16 cellular contexts compared by ENCODE assay signal in genomic region chr1:24903011-24903461, GRCh38. TPM values are rescaled to one million over a fixed set of nuclear protein-coding genes. Genes with fewer than 3 reads are reported as not detected.
DNase-seq lines count a peak whose midpoint lies in the region; ATAC-seq and TF ChIP-seq lines count a peak whose summit lies in the region.
"Had no signal": no experiment of that assay in that cellular context is flagged by ENCODE, and none has a peak within 500 bp of the region (broad histone marks: within the 10 kb centered on the region; RNA-seq: fewer than 3 reads in every experiment).

No MANE protein-coding gene starts in this region.

- H3K4me1 Mint-ChIP-seq in CD8-positive, alpha-beta memory T cell: peaks cover 47 to 91% (median 59%) of the 10 kb centered on the region in 3 donors
- H3K4me1 Mint-ChIP-seq in activated naive CD4-positive, alpha-beta T cell treated with anti-CD3 and anti-CD28 coated beads, Interleukin-2, amount 10 ng/mL, durations not matched to agents 7 days and 5 days: peaks cover 12% of the 10 kb centered on the region
- H3K4me1 Mint-ChIP-seq in naive thymus-derived CD4-positive, alpha-beta T cell: peaks cover 8 to 43% (median 25%) of the 10 kb centered on the region in 7 donors

- no peak for TF ChIP-seq POLR2A in prostate gland (IDR thresholded peaks at IDR 0.05)

- H3K27ac Mint-ChIP-seq in CD8-positive, alpha-beta memory T cell: peak overlapping the region in 7 of 8 donors; percentile 38 to 77 (median 69)
- no peak overlapping the region for H3K27ac Mint-ChIP-seq in activated naive CD4-positive, alpha-beta T cell treated with anti-CD3 and anti-CD28 coated beads, Interleukin-2, amount 10 ng/mL, durations not matched to agents 7 days and 5 days
- H3K27ac Mint-ChIP-seq in naive thymus-derived CD4-positive, alpha-beta T cell: peak overlapping the region in 2 of 9 donors; percentile 8 to 10
- H3K27ac Mint-ChIP-seq: activated CD4-positive, alpha-beta T cell treated with anti-CD3 and anti-CD28 coated beads, Interleukin-2, amount 10 ng/mL, durations not matched to agents 7 days and 5 days; activated naive CD4-positive, alpha-beta T cell treated with anti-CD3 and anti-CD28 coated beads, Interleukin-2, amount 50 U/mL, for 24 hours; H9 had no signal

- H3K27me3 ChIP-seq in CD8-positive, alpha-beta memory T cell (ENCODE audit: insufficient read depth, low read length, poor library complexity, severe bottlenecking): no peaks in the 10 kb centered on the region
- H3K27me3 ChIP-seq in naive thymus-derived CD4-positive, alpha-beta T cell (ENCODE audit: control insufficient read depth in 2 of 2, insufficient read depth in 2 of 2, low read length in 2 of 2): no peaks in the 10 kb centered on the region
- no peaks in the 10 kb centered on the region for H3K27me3 ChIP-seq in prostate gland (replicated peaks; ENCODE audit: insufficient read depth)

- H3K4me3 Mint-ChIP-seq in CD8-positive, alpha-beta memory T cell: peak overlapping the region in 1 of 7 donors; percentile 56
- H3K4me3 Mint-ChIP-seq in activated naive CD4-positive, alpha-beta T cell treated with anti-CD3 and anti-CD28 coated beads, Interleukin-2, amount 10 ng/mL, durations not matched to agents 7 days and 5 days: no peak overlapping the region
- H3K4me3 Mint-ChIP-seq in naive thymus-derived CD4-positive, alpha-beta T cell: no peak overlapping the region
- H3K4me3 Mint-ChIP-seq: activated CD4-positive, alpha-beta T cell treated with anti-CD3 and anti-CD28 coated beads, Interleukin-2, amount 10 ng/mL, durations not matched to agents 7 days and 5 days; activated naive CD4-positive, alpha-beta T cell treated with anti-CD3 and anti-CD28 coated beads, Interleukin-2, amount 50 U/mL, for 24 hours; H9 had no signal

- no peaks in the 10 kb centered on the region for H3K9me3 ChIP-seq in CD8-positive, alpha-beta memory T cell (ENCODE audit: low read length)
- no peaks in the 10 kb centered on the region for H3K9me3 ChIP-seq in naive thymus-derived CD4-positive, alpha-beta T cell (ENCODE audit: control insufficient read depth in 2 of 3, low read length in 3 of 3)
- H3K9me3 ChIP-seq in prostate gland: no peaks in the 10 kb centered on the region
- H3K9me3 ChIP-seq: breast epithelium had no signal

- intact Hi-C loops in naive thymus-derived CD4-positive, alpha-beta T cell (cut with micrococcal nuclease): no loop called here
- intact Hi-C loops in prostate gland (cut with DNase I): no loop called here

- ATAC-seq in naive thymus-derived CD4-positive, alpha-beta T cell: no peak

- 85% methylated on average over 8 of the region's 10 CpGs for WGBS in prostate gland

- DNase-seq in AG20443 (ENCODE audit: low spot score): peak; percentile 6
- no peak for DNase-seq in CD8-positive, alpha-beta memory T cell
- peak; percentile 20 for DNase-seq in activated naive CD4-positive, alpha-beta T cell treated with anti-CD3 and anti-CD28 coated beads, Interleukin-2, amount 10 ng/mL, durations not matched to agents 7 days and 5 days
- peak in 1 of 9 donors; percentile 20 for DNase-seq in naive thymus-derived CD4-positive, alpha-beta T cell
- no peak for DNase-seq in RPMI8226
- no peak for DNase-seq in nucleus accumbens (lab: John Stamatoyannopoulos, UW)
- no peak for DNase-seq in prostate gland (ENCODE audit: low spot score)
- DNase-seq: activated CD4-positive, alpha-beta T cell treated with anti-CD3 and anti-CD28 coated beads, Interleukin-2, amount 10 ng/mL, durations not matched to agents 7 days and 5 days; DMS 273 treated with DMSO at 0.1 percent for 48 hours; H9; NCI-H345; occipital lobe; Right ventricle myocardium superior; T-helper 9 cell had no signal

- no peak overlapping the region for H3K27ac ChIP-seq in CD8-positive, alpha-beta memory T cell (ENCODE audit: low read depth, low read length)
- H3K27ac ChIP-seq in naive thymus-derived CD4-positive, alpha-beta T cell (ENCODE audit: low read depth, low read length): peak overlapping the region; percentile 17
- H3K27ac ChIP-seq in prostate gland: no peak overlapping the region
- H3K27ac ChIP-seq: breast epithelium had no signal

- peaks cover 7 to 84% (median 12%) of the 10 kb centered on the region in 3 donors for H3K36me3 Mint-ChIP-seq in CD8-positive, alpha-beta memory T cell
- H3K36me3 Mint-ChIP-seq in activated naive CD4-positive, alpha-beta T cell treated with anti-CD3 and anti-CD28 coated beads, Interleukin-2, amount 10 ng/mL, durations not matched to agents 7 days and 5 days: peaks cover 50% of the 10 kb centered on the region
- H3K36me3 Mint-ChIP-seq in naive thymus-derived CD4-positive, alpha-beta T cell: peaks cover 0 to 32% (median 14%) of the 10 kb centered on the region in 5 donors
- H3K36me3 Mint-ChIP-seq: activated naive CD4-positive, alpha-beta T cell treated with anti-CD3 and anti-CD28 coated beads, Interleukin-2, amount 50 U/mL, for 24 hours had no signal

- H3K4me3 ChIP-seq in CD8-positive, alpha-beta memory T cell (ENCODE audit: low read length): no peak overlapping the region
- H3K4me3 ChIP-seq in naive thymus-derived CD4-positive, alpha-beta T cell (ENCODE audit: low read length): no peak overlapping the region
- no peak overlapping the region for H3K4me3 ChIP-seq in prostate gland
- H3K4me3 ChIP-seq: breast epithelium had no signal

- POLR2A ChIA-PET in CD8-positive, alpha-beta memory T cell (lab: Charles Lee): interaction anchor here (1.6 kb wide), 1 partner anchor 27 kb away, joined by 5 read pairs; the partner anchor contains the start of gene RUNX3
- POLR2A ChIA-PET in naive thymus-derived CD4-positive, alpha-beta T cell (lab: Charles Lee): no interaction called here

- H3K27me3 Mint-ChIP-seq in CD8-positive, alpha-beta memory T cell: peaks cover 0 to 2% of the 10 kb centered on the region in 2 donors
- H3K27me3 Mint-ChIP-seq in activated naive CD4-positive, alpha-beta T cell treated with anti-CD3 and anti-CD28 coated beads, Interleukin-2, amount 10 ng/mL, durations not matched to agents 7 days and 5 days: no peaks in the 10 kb centered on the region
- H3K27me3 Mint-ChIP-seq in naive thymus-derived CD4-positive, alpha-beta T cell: no peaks in the 10 kb centered on the region
- H3K27me3 Mint-ChIP-seq: activated CD4-positive, alpha-beta T cell treated with anti-CD3 and anti-CD28 coated beads, Interleukin-2, amount 10 ng/mL, durations not matched to agents 7 days and 5 days; activated naive CD4-positive, alpha-beta T cell treated with anti-CD3 and anti-CD28 coated beads, Interleukin-2, amount 50 U/mL, for 24 hours had no signal

- CTCF ChIA-PET in CD8-positive, alpha-beta memory T cell (lab: Charles Lee): interaction anchor here (1.3 to 3.2 kb wide), 3 partner anchors 30 to 134 kb away, joined by 3 to 11 read pairs (median 6); no protein-coding TSS in a partner anchor
- CTCF ChIA-PET in activated naive CD4-positive, alpha-beta T cell treated with anti-CD3 and anti-CD28 coated beads, Interleukin-2, amount 10 ng/mL, durations not matched to agents 7 days and 5 days (lab: Charles Lee): no interaction called here
- CTCF ChIA-PET in naive thymus-derived CD4-positive, alpha-beta T cell (lab: Charles Lee): no interaction called here

- no peak for TF ChIP-seq CTCF in prostate gland (IDR thresholded peaks at IDR 0.05)

- H3K4me1 ChIP-seq in CD8-positive, alpha-beta memory T cell (ENCODE audit: insufficient read depth, low read length): peaks cover 57% of the 10 kb centered on the region
- H3K4me1 ChIP-seq in naive thymus-derived CD4-positive, alpha-beta T cell (ENCODE audit: control insufficient read depth in 2 of 2, insufficient read depth in 2 of 2, low read length in 2 of 2): peaks cover 0 to 50% of the 10 kb centered on the region in 2 donors
- H3K4me1 ChIP-seq in prostate gland (replicated peaks): no peaks in the 10 kb centered on the region
- H3K4me1 ChIP-seq: breast epithelium had no signal

- H3K36me3 ChIP-seq in CD8-positive, alpha-beta memory T cell (ENCODE audit: insufficient read depth, low read length): peaks cover 46% of the 10 kb centered on the region
- peaks cover 8 to 75% (median 42%) of the 10 kb centered on the region in 3 experiments for H3K36me3 ChIP-seq in naive thymus-derived CD4-positive, alpha-beta T cell (ENCODE audit: control insufficient read depth in 2 of 3, insufficient read depth in 3 of 3, low read length in 3 of 3)
- no peaks in the 10 kb centered on the region for H3K36me3 ChIP-seq in prostate gland
- H3K36me3 ChIP-seq: breast epithelium had no signal

- H3K9me3 Mint-ChIP-seq in CD8-positive, alpha-beta memory T cell: no peaks in the 10 kb centered on the region
- H3K9me3 Mint-ChIP-seq in activated naive CD4-positive, alpha-beta T cell treated with anti-CD3 and anti-CD28 coated beads, Interleukin-2, amount 10 ng/mL, durations not matched to agents 7 days and 5 days: no peaks in the 10 kb centered on the region
- H3K9me3 Mint-ChIP-seq in naive thymus-derived CD4-positive, alpha-beta T cell: peaks cover 0 to 2% (median 0%) of the 10 kb centered on the region in 11 donors
- H3K9me3 Mint-ChIP-seq: activated CD4-positive, alpha-beta T cell treated with anti-CD3 and anti-CD28 coated beads, Interleukin-2, amount 10 ng/mL, durations not matched to agents 7 days and 5 days; activated naive CD4-positive, alpha-beta T cell treated with anti-CD3 and anti-CD28 coated beads, Interleukin-2, amount 50 U/mL, for 24 hours had no signal

RNA-seq across cellular contexts. Expression of gene RUNX3, which starts 27.0 kb away (rescaled TPM):
- total RNA-seq in CD8-positive, alpha-beta memory T cell: 100 to 1,000 TPM; 218 to 241 TPM
- polyA plus RNA-seq in CD8-positive, alpha-beta memory T cell: 107 TPM
- total RNA-seq in naive thymus-derived CD4-positive, alpha-beta T cell: 100 to 1,000 TPM in 2 of 5 experiments, 10 to 100 TPM in 3; 71.4 to 135 (median 96.9) TPM
- 10 to 100 TPM; 14.2 to 25.8 TPM for polyA plus RNA-seq in naive thymus-derived CD4-positive, alpha-beta T cell
- total RNA-seq in prostate gland: 1 to 10 TPM; 2.5 to 3.4 TPM

Comparison
In these comparisons a context has a peak if more than half of its experiments do, and no peak if none do; other contexts are left out.
1. DNase-seq: peak in AG20443 (single experiment) and activated naive CD4-positive, alpha-beta T cell treated with anti-CD3 and anti-CD28 coated beads, Interleukin-2, amount 10 ng/mL, durations not matched to agents 7 days and 5 days (single experiment); none in CD8-positive, alpha-beta memory T cell (0 of 5), RPMI8226 (single experiment), nucleus accumbens (0 of 56) and prostate gland (single experiment).
2. RNA of gene RUNX3, which starts 27.0 kb away (total RNA-seq): 218 to 241 TPM in CD8-positive, alpha-beta memory T cell and 71.4 to 135 TPM in naive thymus-derived CD4-positive, alpha-beta T cell; 2.5 to 3.4 TPM in prostate gland; every median in the first group is over 10 times any median in the second.